ENCODE assay signal across 8 cellular contexts in the genomic region with DNA sequence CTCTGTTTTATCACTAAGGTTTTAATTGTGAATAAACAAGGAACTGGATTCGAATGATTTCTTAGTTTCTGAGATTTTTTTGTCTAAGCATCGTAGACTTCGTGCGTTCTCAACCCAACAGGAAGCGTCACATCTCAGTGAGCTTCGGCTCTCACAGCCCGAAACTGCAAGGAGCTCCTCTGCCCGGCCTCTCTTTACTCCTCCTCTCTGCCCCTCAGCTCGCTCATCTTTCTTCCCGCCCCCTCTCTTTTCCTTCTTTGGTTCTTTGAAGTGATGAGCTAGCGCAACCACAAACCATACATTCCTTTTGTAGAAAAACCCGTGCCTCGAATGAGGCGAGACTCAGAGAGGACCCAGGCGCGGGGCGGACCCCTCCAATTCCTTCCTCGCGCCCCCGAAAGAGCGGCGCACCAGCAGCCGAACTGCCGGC. TPM values are rescaled to one million over a fixed set of nuclear protein-coding genes. Genes with fewer than 3 reads are reported as not detected.
DNase-seq lines count a peak whose midpoint lies in the region; ATAC-seq and TF ChIP-seq lines count a peak whose summit lies in the region.

No MANE protein-coding gene starts in this region.

- peaks cover 43% of the 10 kb centered on the region for H3K4me1 ChIP-seq in SJSA1 (replicated peaks)

- H3K36me3 ChIP-seq in SJSA1, result peaks cover 4% of the 10 kb centered on the region

- H3K27me3 ChIP-seq in SJSA1 (replicated peaks), result no peaks in the 10 kb centered on the region

- H3K4me3 ChIP-seq in SJSA1 (peak overlapping the region; percentile 59), cardiac fibroblast (replicated peaks in 1 of 2; ENCODE audit: low read depth in 2 of 2, low read length in 2 of 2) (peak overlapping the region; percentile 82 to 87)

- DNase-seq in SJSA1 (ENCODE audit: low read depth in 1 of 2, low spot score in 2 of 2) (peak; percentile 64 to 79), cardiac fibroblast (ENCODE audit: low read depth in 2 of 2) (peak; percentile 74 to 84), left kidney (ENCODE audit: low read depth, low spot score) (peak; percentile 66), NCI-H1930 (lab: John Stamatoyannopoulos, UW) (no peak), NCI-H2196 (lab: John Stamatoyannopoulos, UW; ENCODE audit: unreplicated experiment) (no peak)
- DNase-seq in stimulated activated CD4-positive, alpha-beta T cell treated with anti-CD3 and anti-CD28 coated beads, TNF-alpha, amount 100 ng/mL, for 48 hours (ENCODE audit: low read depth in 3 of 3), result peak in 2 of 3 donors; percentile 37 to 42

- ATAC-seq in GM18517 (IDR thresholded peaks at IDR 0.05; ENCODE audit: unreplicated experiment) (peak; percentile 52), HG02678 (IDR thresholded peaks at IDR 0.05; ENCODE audit: unreplicated experiment) (peak; percentile 73)

- peak overlapping the region; percentile 75 for H3K27ac ChIP-seq in SJSA1

- H3K9me3 ChIP-seq in SJSA1 (replicated peaks), result no peaks in the 10 kb centered on the region

- no peak for TF ChIP-seq CTCF in cardiac fibroblast (IDR thresholded peaks at IDR 0.05; ENCODE audit: low read depth, low read length)

RNA-seq across cellular contexts. Expression of a gene that starts 0.5 kb away (rescaled TPM):
- total RNA-seq in SJSA1 (2014; rRNA removed; shearing (Covaris generic)), result 37.3 and 51.2 TPM in 2 replicates

Comparison
In these comparisons a context has a peak if more than half of its experiments do, and no peak if none do; other contexts are left out.
1. DNase-seq: peak in SJSA1 (2 of 2), cardiac fibroblast (2 of 2), left kidney (single experiment) and stimulated activated CD4-positive, alpha-beta T cell treated with anti-CD3 and anti-CD28 coated beads, TNF-alpha, amount 100 ng/mL, for 48 hours (2 of 3); none in NCI-H1930 (0 of 2) and NCI-H2196 (single experiment).